In the genomic region with DNA sequence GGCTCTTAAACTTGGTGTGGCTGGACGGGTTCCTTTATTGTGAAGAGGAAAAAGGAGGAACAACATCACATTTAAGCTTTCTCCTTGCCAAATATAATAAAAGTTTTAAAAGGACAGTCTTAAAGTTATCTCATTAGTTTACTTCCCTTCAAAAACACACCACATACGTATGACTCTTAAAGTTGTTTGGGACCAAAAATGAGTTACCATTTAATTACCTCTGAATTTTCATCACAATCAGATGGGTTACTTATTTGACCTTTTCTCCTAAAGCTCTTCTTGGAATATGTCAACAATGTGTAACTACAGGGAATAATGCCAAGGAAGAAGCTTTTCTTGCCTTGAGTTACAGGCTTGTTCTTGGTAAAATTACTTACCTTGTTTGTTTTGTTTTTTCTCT, we compare ENCODE assay signal across 17 cellular contexts.
"Had no signal": no experiment of that assay in that cellular context is flagged by ENCODE, and none has a peak within 500 bp of the region (broad histone marks: within the 10 kb centered on the region; RNA-seq: fewer than 3 reads in every experiment).

No MANE protein-coding gene starts in this region.

- H3K9me3 ChIP-seq: esophagus muscularis mucosa, left ventricle myocardium inferior, right atrium auricular region, thyroid gland had no signal

- H3K4me1 ChIP-seq: thyroid gland had no signal

- H3K27ac ChIP-seq: esophagus muscularis mucosa, left ventricle myocardium inferior, right atrium auricular region, thyroid gland had no signal

- DNase-seq: activated CD4-positive, alpha-beta T cell treated with anti-CD3 and anti-CD28 coated beads, Interleukin-2, amount 50 U/mL, for 4 hours; activated naive CD8-positive, alpha-beta T cell treated with anti-CD3 and anti-CD28 coated beads for 36 hours; amygdala; foreskin fibroblast; glutamatergic neuron; hippocampal formation; left ventricle myocardium inferior; mammary epithelial cell; midbrain; stimulated activated CD4-positive, alpha-beta T cell treated with anti-CD3 and anti-CD28 coated beads, Interleukin-2, amount 100 ng/mL, for 24 hours; stimulated activated naive CD4-positive, alpha-beta T cell treated with Interleukin-2 at 50 U/mL for 16 hours; T-helper 2 cell; thyroid gland had no signal

- H3K4me3 ChIP-seq: esophagus muscularis mucosa, left ventricle myocardium inferior, right atrium auricular region, thyroid gland had no signal

- H3K27ac Mint-ChIP-seq: activated naive CD8-positive, alpha-beta T cell treated with anti-CD3 and anti-CD28 coated beads for 36 hours; activated T-helper 1 cell treated with anti-CD3 and anti-CD28 coated beads, Interleukin-12 subunit alpha, Interleukin-12 subunit beta, Interleukin-2, Interleukin-4 antibody, amounts not matched to agents 30 ng/mL and 10 ng/mL and 1 ng/mL, durations not matched to agents 14 hours and 24 hours and 36 hours had no signal

- H3K9me3 Mint-ChIP-seq: activated naive CD8-positive, alpha-beta T cell treated with anti-CD3 and anti-CD28 coated beads for 36 hours; activated T-helper 1 cell treated with anti-CD3 and anti-CD28 coated beads, Interleukin-12 subunit alpha, Interleukin-12 subunit beta, Interleukin-2, Interleukin-4 antibody, amounts not matched to agents 30 ng/mL and 10 ng/mL and 1 ng/mL, durations not matched to agents 14 hours and 24 hours and 36 hours had no signal

- FAIRE-seq: colon had no signal

- H3K27me3 ChIP-seq: esophagus muscularis mucosa, right atrium auricular region, thyroid gland had no signal
